ENCODE assay signal across 8 cellular contexts in the genomic region with DNA sequence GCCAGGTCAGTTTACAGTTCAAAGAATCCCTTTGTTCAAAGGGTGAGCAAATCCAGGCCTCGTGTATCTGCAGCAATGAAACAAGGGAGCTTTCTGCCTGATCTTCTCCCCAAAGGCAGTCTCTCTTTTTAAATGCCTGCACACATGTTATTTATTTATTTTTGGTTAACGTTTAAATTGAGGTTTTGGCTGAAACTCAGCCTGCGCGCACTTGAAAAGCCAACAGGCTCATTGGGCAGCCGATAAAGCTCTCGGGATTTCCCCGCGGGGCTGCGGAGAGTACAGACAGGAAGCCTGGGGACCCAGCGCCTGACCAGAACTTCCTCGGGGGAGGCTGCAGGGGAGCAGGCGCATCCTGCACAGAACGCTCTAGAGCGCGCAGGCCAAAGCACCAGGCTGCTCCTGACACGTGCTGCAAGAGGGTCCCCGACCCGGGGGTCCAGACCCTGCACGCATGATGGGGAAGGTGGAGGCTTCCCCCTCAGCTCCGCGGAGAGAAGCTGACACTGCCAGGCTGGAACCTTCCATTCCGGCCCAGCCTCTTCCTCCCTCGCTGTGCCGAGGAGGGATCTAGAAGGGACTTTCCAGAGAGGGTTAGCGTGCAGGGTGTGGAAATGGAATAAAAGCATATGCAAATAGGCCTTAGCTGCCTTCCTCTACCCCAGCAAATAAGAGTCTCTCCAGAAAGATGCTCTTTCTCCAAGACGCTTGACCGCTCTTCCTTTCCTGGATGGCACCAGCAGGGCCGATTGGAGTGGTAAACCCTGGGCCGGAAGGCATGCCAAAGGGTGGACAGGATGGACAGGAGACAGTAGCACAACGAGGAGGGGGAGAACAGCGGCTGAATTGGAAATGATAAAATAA. TPM values are rescaled to one million over a fixed set of nuclear protein-coding genes. Genes with fewer than 3 reads are reported as not detected.
DNase-seq lines count a peak whose midpoint lies in the region; ATAC-seq and TF ChIP-seq lines count a peak whose summit lies in the region.

No MANE protein-coding gene starts in this region.

- peak overlapping the region; percentile 72 for H3K4me3 Mint-ChIP-seq in Caco-2 (ENCODE audit: unreplicated experiment)

- H3K27ac ChIP-seq in IMR-90 (ENCODE audit: insufficient read depth, low read length) (no peak overlapping the region), duodenal mucosa (ENCODE audit: low read depth, low read length) (no peak overlapping the region), mesenchymal stem cell (ENCODE audit: low read length, poor library complexity, severe bottlenecking) (peak overlapping the region; percentile 99)

- H2AK5ac ChIP-seq in IMR-90 (ENCODE audit: low read depth, low read length) (no peak overlapping the region), mesenchymal stem cell (ENCODE audit: low read length, severe bottlenecking) (no peak overlapping the region)

- H3K27ac Mint-ChIP-seq in Caco-2 (ENCODE audit: unreplicated experiment): peak overlapping the region; percentile 67

- H4K20me1 ChIP-seq in IMR-90 (ENCODE audit: insufficient read depth, low read length): no peaks in the 10 kb centered on the region

- H3K9ac ChIP-seq in IMR-90 (ENCODE audit: low read depth, low read length) (no peak overlapping the region), duodenal mucosa (ENCODE audit: low read depth in 1 of 2, low read length in 2 of 2) (peak overlapping the region; percentile 38 to 41), mesenchymal stem cell (ENCODE audit: low read length) (peak overlapping the region; percentile 50)

- H4K91ac ChIP-seq in IMR-90 (ENCODE audit: insufficient read depth, low read depth, low read length) (no peak overlapping the region), mesenchymal stem cell (ENCODE audit: low read length) (no peak overlapping the region)

- WGBS in IMR-90 (ENCODE audit: extremely low coverage in 2 of 2, insufficient read length in 1 of 2), 2 experiments: 41% methylated on average over 13 of the region's 31 CpGs; no CpG with 5 or more reads in 1 of the 2 experiments
- WGBS in mesenchymal stem cell: 66% methylated on average over 27 of the region's 31 CpGs

- ATAC-seq in GM21381 (IDR thresholded peaks at IDR 0.05; ENCODE audit: unreplicated experiment) (peak; percentile 92), IMR-90 (ENCODE audit: low read depth) (peak; percentile 66)

- TF ChIP-seq POLR2A in IMR-90 (IDR thresholded peaks at IDR 0.05; ENCODE audit: low read depth, low read length): no peak

- H2BK5ac ChIP-seq in IMR-90 (ENCODE audit: low read depth, low read length, poor library complexity, severe bottlenecking) (peak overlapping the region; percentile 23), mesenchymal stem cell (ENCODE audit: low read depth, low read length, poor library complexity, severe bottlenecking) (peak overlapping the region; percentile 84)

- no peaks in the 10 kb centered on the region for H3K27me3 Mint-ChIP-seq in Caco-2 (ENCODE audit: insufficient read depth, unreplicated experiment)

- H3K56ac ChIP-seq in IMR-90 (ENCODE audit: extremely low read depth, insufficient read depth, low read length): no peak overlapping the region

- H3K18ac ChIP-seq in IMR-90 (ENCODE audit: low read depth, low read length) (no peak overlapping the region; the same call in 1 of the 2 replicates), mesenchymal stem cell (ENCODE audit: low read depth in 1 of 2, low read length in 2 of 2) (no peak overlapping the region)

- no peak overlapping the region for H4K5ac ChIP-seq in IMR-90 (ENCODE audit: low read depth, low read length)

- no peaks in the 10 kb centered on the region for H3K9me3 ChIP-seq in Caco-2
- no peaks in the 10 kb centered on the region for H3K9me3 ChIP-seq in IMR-90 (ENCODE audit: control insufficient read depth, insufficient read depth, low read length)
- H3K9me3 ChIP-seq in duodenal mucosa (ENCODE audit: control insufficient read depth in 1 of 2, low read length in 2 of 2): no peaks in the 10 kb centered on the region
- no peaks in the 10 kb centered on the region for H3K9me3 ChIP-seq in mesenchymal stem cell (ENCODE audit: control insufficient read depth, low read length)

- no peaks in the 10 kb centered on the region for H3K9me3 Mint-ChIP-seq in Caco-2 (ENCODE audit: unreplicated experiment)

- DNase-seq in Caco-2 (peak; percentile 70), IMR-90 (peak; percentile 87), mesenchymal stem cell (peak; percentile 51), NCI-H526 treated with DMSO at 0.1 percent for 48 hours (lab: John Stamatoyannopoulos, UW) (no peak)
- peak; percentile 54 to 65 for DNase-seq in activated CD4-positive, alpha-beta T cell treated with anti-CD3 and anti-CD28 coated beads, Interleukin-2, amount 50 U/mL, for 4 hours
- DNase-seq in stimulated activated CD8-positive, alpha-beta memory T cell treated with anti-CD3 and anti-CD28 coated beads, Interleukin-7, amount 100 ng/mL, for 1 hour (ENCODE audit: low read depth in 2 of 2): peak; percentile 49 to 53

- TF ChIP-seq CTCF in Caco-2 (IDR thresholded peaks at IDR 0.05; ENCODE audit: insufficient read depth in 1 of 2, low read depth in 1 of 2, low read length in 1 of 2, severe bottlenecking in 1 of 2, unreplicated experiment in 1 of 2) (no peak), IMR-90 (conservative IDR thresholded peaks at IDR 0.05; ENCODE audit: low read depth, low read length) (no peak)

- peak overlapping the region; percentile 39; the same call in 1 of the 2 replicates for H2BK20ac ChIP-seq in IMR-90 (ENCODE audit: low read depth, low read length)

- H3K36me3 ChIP-seq in Caco-2 (ENCODE audit: control insufficient read depth, insufficient read depth, low read length) (no peaks in the 10 kb centered on the region), IMR-90 (ENCODE audit: control insufficient read depth, insufficient read depth, low read length) (no peaks in the 10 kb centered on the region), duodenal mucosa (ENCODE audit: control insufficient read depth in 1 of 2, insufficient read depth in 2 of 2, low read length in 2 of 2) (no peaks in the 10 kb centered on the region), mesenchymal stem cell (ENCODE audit: control insufficient read depth in 1 of 2, insufficient read depth in 2 of 2, low read depth in 1 of 2, low read length in 2 of 2) (no peaks in the 10 kb centered on the region)

- no peak overlapping the region for H2AK9ac ChIP-seq in IMR-90 (replicated peaks; ENCODE audit: low read depth, low read length, poor library complexity)

- in situ Hi-C loops in IMR-90 (cut with MboI; ENCODE audit: low sequenced_read_pairs): no loop called here

- H2BK12ac ChIP-seq in mesenchymal stem cell (ENCODE audit: low read length in 2 of 2): no peak overlapping the region

- H3K79me1 ChIP-seq in IMR-90 (ENCODE audit: low read depth in 1 of 2, low read length in 2 of 2) (no peaks in the 10 kb centered on the region), mesenchymal stem cell (replicated peaks; ENCODE audit: low read length, poor library complexity, severe bottlenecking) (peaks cover 2% of the 10 kb centered on the region)

- CTCF ChIA-PET in Caco-2 (lab: Charles Lee) (interaction anchor here (0.7 to 2.9 kb wide), 3 partner anchors 29 to 49 kb away, joined by 3 to 38 read pairs (median 3); a partner anchor contains a TSS), IMR-90 (lab: Yijun Ruan, JAX) (interaction anchor here (1.4 to 2.3 kb wide), 2 partner anchors 8 to 29 kb away, joined by 3 to 14 read pairs; no protein-coding TSS in a partner anchor)

- intact Hi-C loops in Caco-2 (cut with micrococcal nuclease; ENCODE audit: unreplicated experiment): loop anchor here (1.0 to 10.0 kb wide), 4 partner anchors 8 to 437 kb away; no protein-coding TSS in a partner anchor
- intact Hi-C loops in IMR-90 (cut with micrococcal nuclease): no loop called here

- BruUV-seq in Caco-2 (replicated peaks; lab: Mats Ljungman, UMichigan): TSS peak; percentile 22
- BruUV-seq in IMR-90 (replicated peaks; lab: Mats Ljungman, UMichigan): no TSS peak

- dilution Hi-C loops in IMR-90 (cut with HindIII; ENCODE audit: low sequenced_read_pairs, unreplicated experiment): no loop called here

- no peak overlapping the region for H2BK15ac ChIP-seq in IMR-90 (ENCODE audit: low read depth, low read length)
- H2BK15ac ChIP-seq in mesenchymal stem cell (ENCODE audit: low read depth, poor library complexity, severe bottlenecking): no peak overlapping the region

- no peaks in the 10 kb centered on the region for H3K36me3 Mint-ChIP-seq in Caco-2 (ENCODE audit: insufficient read depth, unreplicated experiment)

- H3K23ac ChIP-seq in IMR-90 (ENCODE audit: low read depth, low read length) (no peak overlapping the region), mesenchymal stem cell (ENCODE audit: low read length in 2 of 2) (no peak overlapping the region)

- 0 out of 4 replicates have a peak overlapping the region, but pooled peaks of 1 of the 2 experiments have one; percentile 5 for H4K8ac ChIP-seq in IMR-90 (ENCODE audit: low read depth in 2 of 2, low read length in 2 of 2)
- peak overlapping the region; percentile 91 for H4K8ac ChIP-seq in mesenchymal stem cell (ENCODE audit: low read length)

- peak overlapping the region; percentile 30 for H3K4ac ChIP-seq in IMR-90 (ENCODE audit: low read depth, low read length)
- H3K4ac ChIP-seq in mesenchymal stem cell (ENCODE audit: low read depth in 1 of 2, low read length in 2 of 2): no peak overlapping the region

- H3K4me1 Mint-ChIP-seq in Caco-2 (ENCODE audit: low read depth, unreplicated experiment): peaks cover 29% of the 10 kb centered on the region

- POLR2A ChIA-PET in Caco-2 (lab: Charles Lee): interaction anchor here (0.7 to 1.2 kb wide), 3 partner anchors 13 to 49 kb away, joined by 3 to 5 read pairs (median 4); a partner anchor contains a TSS
- POLR2A ChIA-PET in IMR-90 (lab: Charles Lee; ENCODE audit: unreplicated experiment): no interaction called here

- peak overlapping the region; percentile 47; the same call in 1 of the 2 replicates for H3K14ac ChIP-seq in IMR-90 (replicated peaks; ENCODE audit: low read depth, low read length)
- no peak overlapping the region for H3K14ac ChIP-seq in mesenchymal stem cell (ENCODE audit: low read length in 2 of 2)

- peak overlapping the region; percentile 30 for H3K4me3 ChIP-seq in Caco-2 (ENCODE audit: low read depth, low read length)
- no peak overlapping the region for H3K4me3 ChIP-seq in IMR-90 (ENCODE audit: insufficient read depth, low read depth, low read length)
- H3K4me3 ChIP-seq in duodenal mucosa (ENCODE audit: low read depth in 1 of 2, low read length in 2 of 2): peak overlapping the region; percentile 66 to 71
- H3K4me3 ChIP-seq in mesenchymal stem cell (ENCODE audit: insufficient read depth in 1 of 2, low read depth in 1 of 2, low read length in 2 of 2): peak overlapping the region; percentile 34 to 67

- H3K4me2 ChIP-seq in IMR-90 (ENCODE audit: low read depth, low read length): peak overlapping the region; percentile 9
- peak overlapping the region; percentile 71 for H3K4me2 ChIP-seq in mesenchymal stem cell (ENCODE audit: low read length, poor library complexity, severe bottlenecking)

- H3K9me1 ChIP-seq in IMR-90 (ENCODE audit: insufficient read depth, low read length): peaks cover 3% of the 10 kb centered on the region; the same call in 1 of the 2 replicates

- peaks cover 43% of the 10 kb centered on the region for H3K4me1 ChIP-seq in Caco-2
- peaks cover 14% of the 10 kb centered on the region for H3K4me1 ChIP-seq in IMR-90 (ENCODE audit: control insufficient read depth, insufficient read depth, low read length)
- H3K4me1 ChIP-seq in duodenal mucosa (ENCODE audit: control insufficient read depth in 1 of 2, insufficient read depth in 2 of 2, low read length in 2 of 2): peaks cover 40 to 54% of the 10 kb centered on the region in 2 donors
- peaks cover 23% of the 10 kb centered on the region for H3K4me1 ChIP-seq in mesenchymal stem cell (ENCODE audit: control insufficient read depth, insufficient read depth, low read depth, low read length)

- 0 out of 2 replicates have a peak overlapping the region, but pooled peaks have one; percentile 7 for H2BK120ac ChIP-seq in IMR-90 (ENCODE audit: low read depth, low read length)
- no peak overlapping the region for H2BK120ac ChIP-seq in mesenchymal stem cell (ENCODE audit: low read depth, low read length)

- TF ChIP-seq RAD21 in IMR-90 (IDR thresholded peaks at IDR 0.05; ENCODE audit: low read length): no peak

- H3K27me3 ChIP-seq in Caco-2 (replicated peaks; ENCODE audit: control insufficient read depth, insufficient read depth, low read length) (no peaks in the 10 kb centered on the region), IMR-90 (ENCODE audit: control insufficient read depth, insufficient read depth, low read length) (peaks cover 2% of the 10 kb centered on the region; the same call in 1 of the 2 replicates), duodenal mucosa (ENCODE audit: control insufficient read depth in 1 of 2, insufficient read depth in 2 of 2, low read length in 2 of 2) (no peaks in the 10 kb centered on the region), mesenchymal stem cell (ENCODE audit: control insufficient read depth in 1 of 2, insufficient read depth in 1 of 2, low read length in 2 of 2) (no peaks in the 10 kb centered on the region)

- H2AFZ ChIP-seq in IMR-90 (replicated peaks; ENCODE audit: low read length, poor library complexity): peak overlapping the region; percentile 54
- no peak overlapping the region for H2AFZ ChIP-seq in mesenchymal stem cell (ENCODE audit: low read depth, low read length)

RNA-seq across cellular contexts. Expression of a gene that starts 46.1 kb away (rescaled TPM):
- 148 and 157 TPM in 2 replicates for total RNA-seq in Caco-2 (2022)
- 95.0 and 98.6 TPM in 2 replicates for total RNA-seq in IMR-90 (2012; rRNA removed)
- polyA plus RNA-seq in IMR-90 (2012; rRNA removed): 118 and 229 TPM in 2 replicates
- 24.1 and 130 TPM in 2 replicates for polyA plus RNA-seq in IMR-90 (2012; cell fraction: cytosol; rRNA removed)
- polyA plus RNA-seq in IMR-90 (2012; cell fraction: nucleus; rRNA removed; ENCODE audit: low replicate concordance): 6.4 and 52.4 TPM in 2 replicates
- 41.6 TPM for polyA plus RNA-seq in mesenchymal stem cell (2013, experiment 1 of 2)
- 39.5 TPM for polyA plus RNA-seq in mesenchymal stem cell (2013, experiment 2 of 2)

RNA-seq across cellular contexts. Expression of a gene that starts 48.9 kb away (rescaled TPM):
- total RNA-seq in Caco-2 (2022): 53.1 and 55.0 TPM in 2 replicates
- total RNA-seq in IMR-90 (2012; rRNA removed): 34.2 and 49.7 TPM in 2 replicates
- polyA plus RNA-seq in IMR-90 (2012; rRNA removed): 12.6 and 15.9 TPM in 2 replicates
- polyA plus RNA-seq in IMR-90 (2012; cell fraction: cytosol; rRNA removed): 3.2 TPM in 2 replicates
- 1.8 and 20.1 TPM in 2 replicates for polyA plus RNA-seq in IMR-90 (2012; cell fraction: nucleus; rRNA removed; ENCODE audit: low replicate concordance)
- polyA plus RNA-seq in mesenchymal stem cell (2013, experiment 1 of 2): 37.6 TPM
- polyA plus RNA-seq in mesenchymal stem cell (2013, experiment 2 of 2): 34.1 TPM
